ENCODE assay signal across 15 cellular contexts in genomic region chr6:15953152-15953880, GRCh38.
DNase-seq lines count a peak whose midpoint lies in the region; TF ChIP-seq lines count a peak whose summit lies in the region.
"Had no signal": no experiment of that assay in that cellular context is flagged by ENCODE, and none has a peak within 500 bp of the region (broad histone marks: within the 10 kb centered on the region; RNA-seq: fewer than 3 reads in every experiment).

No MANE protein-coding gene starts in this region.

- TF ChIP-seq EP300 in SK-N-SH (IDR thresholded peaks at IDR 0.05; ENCODE audit: borderline replicate concordance in 1 of 2, low read depth in 1 of 2, low read length in 1 of 2) = no peak

- no peak for TF ChIP-seq RAD21 in SK-N-SH (IDR thresholded peaks at IDR 0.05; ENCODE audit: low read length)

- no peak overlapping the region for H3K9ac ChIP-seq in adipocyte (ENCODE audit: low read length)
- H3K9ac ChIP-seq in SK-N-SH = no peak overlapping the region

- CTCF ChIA-PET in SK-N-SH (lab: Yijun Ruan, JAX) = interaction anchor here (1.1 to 2.3 kb wide), 3 partner anchors 175 to 262 kb away, joined by 3 to 8 read pairs (median 4); partner anchors contain the start of gene MYLIP

- intact Hi-C loops in left ventricle myocardium inferior (cut with micrococcal nuclease) = no loop called here
- intact Hi-C loops in vagina (cut with DNase I) = no loop called here

- 33% methylated on average over 3 of the region's 3 CpGs for WGBS in SK-N-SH (ENCODE audit: low lambda C conversion rate)

- no peaks in the 10 kb centered on the region for H3K9me2 ChIP-seq in SK-N-SH

- H3K4me3 ChIP-seq in adipocyte (ENCODE audit: low read length) (no peak overlapping the region), left ventricle myocardium inferior (no peak overlapping the region), vagina (no peak overlapping the region), SK-N-SH (ENCODE audit: low read depth in 2 of 2, low read length in 1 of 2) (no peak overlapping the region)
- H3K4me3 ChIP-seq: A549 had no signal

- TF ChIP-seq POLR2A in vagina (IDR thresholded peaks at IDR 0.05) = no peak

- no peak for TF ChIP-seq CTCF in left ventricle myocardium inferior (IDR thresholded peaks at IDR 0.05; ENCODE audit: borderline replicate concordance)
- TF ChIP-seq CTCF in vagina (IDR thresholded peaks at IDR 0.05) = peak in 1 of 3 experiments; percentile 6
- TF ChIP-seq CTCF in SK-N-SH (IDR thresholded peaks at IDR 0.05) = no peak

- H3K36me3 ChIP-seq in adipocyte (ENCODE audit: control insufficient read depth, insufficient read depth, low read length, severe bottlenecking) (no peaks in the 10 kb centered on the region), left ventricle myocardium inferior (no peaks in the 10 kb centered on the region), vagina (no peaks in the 10 kb centered on the region), SK-N-SH (replicated peaks in 1 of 2; ENCODE audit: control insufficient read depth in 1 of 2, insufficient read depth in 2 of 2, low read length in 1 of 2) (no peaks in the 10 kb centered on the region)

- H3F3A ChIP-seq in SK-N-SH (replicated peaks; ENCODE audit: insufficient read depth) = no peaks in the 10 kb centered on the region

- no peak overlapping the region for H2AFZ ChIP-seq in SK-N-SH (ENCODE audit: low read depth)

- POLR2A ChIA-PET in SK-N-SH (lab: Yijun Ruan, JAX) = no interaction called here

- H4K20me1 ChIP-seq in SK-N-SH (ENCODE audit: insufficient read depth) = no peaks in the 10 kb centered on the region

- H3K9me3 ChIP-seq in adipocyte (ENCODE audit: control insufficient read depth, low read length) = no peaks in the 10 kb centered on the region
- H3K9me3 ChIP-seq in left ventricle myocardium inferior (replicated peaks) = no peaks in the 10 kb centered on the region
- H3K9me3 ChIP-seq in vagina = no peaks in the 10 kb centered on the region
- no peaks in the 10 kb centered on the region for H3K9me3 ChIP-seq in SK-N-SH
- H3K9me3 ChIP-seq: A549 had no signal

- H3K27ac ChIP-seq in left ventricle myocardium inferior (replicated peaks) (peak overlapping the region; percentile 60), vagina (peak overlapping the region; percentile 66), SK-N-SH (ENCODE audit: low read depth in 2 of 2, low read length in 1 of 2) (no peak overlapping the region)
- H3K27ac ChIP-seq: A549 had no signal

- H3K79me2 ChIP-seq in SK-N-SH (ENCODE audit: insufficient read depth) = no peaks in the 10 kb centered on the region

- peaks cover 21% of the 10 kb centered on the region for H3K4me1 ChIP-seq in adipocyte (ENCODE audit: control insufficient read depth, insufficient read depth, low read length)
- H3K4me1 ChIP-seq in left ventricle myocardium inferior = peaks cover 48% of the 10 kb centered on the region
- H3K4me1 ChIP-seq in vagina = peaks cover 33% of the 10 kb centered on the region
- peaks cover 8 to 30% of the 10 kb centered on the region in 2 experiments; a peak in 2 of 4 replicates for H3K4me1 ChIP-seq in SK-N-SH (ENCODE audit: control insufficient read depth in 1 of 2, insufficient read depth in 2 of 2, low read depth in 1 of 2, low read length in 1 of 2)

- DNase-seq in NCI-H748 (lab: John Stamatoyannopoulos, UW; ENCODE audit: unreplicated experiment) = peak; percentile 23
- DNase-seq in NCI-H748 treated with DMSO at 0.1 percent for 48 hours (lab: John Stamatoyannopoulos, UW) = no peak
- peak; percentile 39 for DNase-seq in adipocyte (ENCODE audit: low read depth)
- DNase-seq in left ventricle myocardium inferior = no peak
- no peak for DNase-seq in vagina (ENCODE audit: extremely low spot score in 2 of 2)
- no peak for DNase-seq in SK-N-SH
- no peak for DNase-seq in NCI-H2081 (lab: John Stamatoyannopoulos, UW)
- no peak for DNase-seq in NCI-H510A (lab: John Stamatoyannopoulos, UW)
- DNase-seq: activated T-cell treated with anti-CD3 and anti-CD28 coated beads, Interleukin-2, amount 50 U/mL, for 4 hours; anterior cingulate cortex; DND-41; effector memory CD4-positive, alpha-beta T cell; NCI-H2081 treated with DMSO at 0.1 percent for 48 hours; T-helper 1 cell had no signal

- no peak overlapping the region for H3K4me2 ChIP-seq in SK-N-SH
- H3K4me2 ChIP-seq: A549 had no signal

- H3K27me3 ChIP-seq in adipocyte (replicated peaks; ENCODE audit: control insufficient read depth, insufficient read depth, low read length) = no peaks in the 10 kb centered on the region
- H3K27me3 ChIP-seq in left ventricle myocardium inferior (ENCODE audit: low read depth) = no peaks in the 10 kb centered on the region
- no peaks in the 10 kb centered on the region for H3K27me3 ChIP-seq in vagina
- no peaks in the 10 kb centered on the region for H3K27me3 ChIP-seq in SK-N-SH (ENCODE audit: insufficient read depth)

TF ChIP-seq in SK-N-SH, 30 proteins besides CTCF, POLR2A, EP300 and RAD21:
- TF ChIP-seq EZH2phosphoT487 (IDR thresholded peaks at IDR 0.05; ENCODE audit: borderline replicate concordance, low read depth) (no peak), NFIC (IDR thresholded peaks at IDR 0.05; ENCODE audit: borderline replicate concordance) (no peak), MXI1 (IDR thresholded peaks at IDR 0.05; ENCODE audit: low read depth, low read length) (no peak), REST (IDR thresholded peaks at IDR 0.05; ENCODE audit: low read depth, low read length) (no peak), SIN3A (IDR thresholded peaks at IDR 0.05; ENCODE audit: borderline replicate concordance, low read depth, low read length) (no peak), PBX3 (IDR thresholded peaks at IDR 0.05) (no peak), TCF12 (IDR thresholded peaks at IDR 0.05) (no peak), MAX (IDR thresholded peaks at IDR 0.05; ENCODE audit: low read depth) (no peak), YY1 (IDR thresholded peaks at IDR 0.05; ENCODE audit: low read depth) (no peak), FOXM1 (IDR thresholded peaks at IDR 0.05; ENCODE audit: low read depth) (no peak), USF2 (IDR thresholded peaks at IDR 0.05; ENCODE audit: borderline replicate concordance, low read depth, low read length) (no peak), IRF3 (IDR thresholded peaks at IDR 0.05; ENCODE audit: low read depth, low read length) (no peak), RFX5 (IDR thresholded peaks at IDR 0.05; ENCODE audit: low read length) (no peak)

Comparison
In these comparisons a context has a peak if more than half of its experiments do, and no peak if none do; other contexts are left out.
1. DNase-seq: peak in NCI-H748 (single experiment) and adipocyte (single experiment); none in NCI-H748 treated with DMSO at 0.1 percent for 48 hours (single experiment), left ventricle myocardium inferior (single experiment), vagina (0 of 2), SK-N-SH (single experiment), NCI-H2081 (0 of 2) and NCI-H510A (single experiment).
2. H3K27ac ChIP-seq: peak in left ventricle myocardium inferior (single experiment) and vagina (single experiment); none in SK-N-SH (0 of 2).